Comparison of ENCODE assay signal across 8 cellular contexts in genomic region chr4:112705891-112706839, GRCh38.
DNase-seq lines count a peak whose midpoint lies in the region; ATAC-seq, FAIRE-seq and TF ChIP-seq lines count a peak whose summit lies in the region.
"Not testable (repeated sequence)": the region's sequence is repeated elsewhere in the genome, so short reads cannot be mapped to it uniquely, and the experiment has no call there.

No MANE protein-coding gene starts in this region.

- H2BK5ac ChIP-seq in IMR-90 (ENCODE audit: low read depth, low read length, poor library complexity, severe bottlenecking) = not testable (repeated sequence)

- DNase-seq in D341Med (ENCODE audit: low spot score) (peak; percentile 44), SK-N-DZ (ENCODE audit: low spot score) (peak; percentile 13), amniotic epithelial cell (ENCODE audit: low read depth) (peak; percentile 9), frontal cortex (ENCODE audit: low spot score in 2 of 2) (peak; percentile 35)
- DNase-seq in IMR-90 = not testable (repeated sequence)
- peak; percentile 10 for DNase-seq in stimulated activated naive CD8-positive, alpha-beta T cell treated with anti-CD3 and anti-CD28 coated beads, Interleukin-15, Interleukin-2, amounts not matched to agents 100 U/mL and 50 U/mL, for 24 hours

- H2AFZ ChIP-seq in IMR-90 (replicated peaks; ENCODE audit: low read length, poor library complexity) = peak overlapping the region; percentile 71

- intact Hi-C loops in IMR-90 (cut with micrococcal nuclease) = not testable (repeated sequence)

- peak; percentile 56 for ATAC-seq in GM21529 (IDR thresholded peaks at IDR 0.05; ENCODE audit: unreplicated experiment)
- ATAC-seq in IMR-90 (ENCODE audit: low read depth) = peak; percentile 85
- peak; percentile 50 for ATAC-seq in stimulated activated naive CD8-positive, alpha-beta T cell treated with anti-CD3 and anti-CD28 coated beads, Interleukin-15, Interleukin-2, amounts not matched to agents 100 U/mL and 50 U/mL, for 24 hours

- not testable (repeated sequence) for H4K20me1 ChIP-seq in IMR-90 (ENCODE audit: insufficient read depth, low read length)

- not testable (repeated sequence) for H2AK5ac ChIP-seq in IMR-90 (ENCODE audit: low read depth, low read length)

- POLR2A ChIA-PET in IMR-90 (lab: Charles Lee; ENCODE audit: unreplicated experiment) = not testable (repeated sequence)

- not testable (repeated sequence) for BruUV-seq in IMR-90 (replicated peaks; lab: Mats Ljungman, UMichigan)

- H3K4me1 ChIP-seq in IMR-90 (ENCODE audit: control insufficient read depth, insufficient read depth, low read length); mucosa of rectum (ENCODE audit: control insufficient read depth in 2 of 2, insufficient read depth in 2 of 2, low read length in 2 of 2): not testable (repeated sequence)

- not testable (repeated sequence) for H3K36me3 ChIP-seq in IMR-90 (ENCODE audit: control insufficient read depth, insufficient read depth, low read length); mucosa of rectum (ENCODE audit: control insufficient read depth in 2 of 2, insufficient read depth in 2 of 2, low read length in 2 of 2)

- CTCF ChIA-PET in IMR-90 (lab: Yijun Ruan, JAX) = not testable (repeated sequence)

- not testable (repeated sequence) for H2BK20ac ChIP-seq in IMR-90 (ENCODE audit: low read depth, low read length)

- H3K4ac ChIP-seq in IMR-90 (ENCODE audit: low read depth, low read length) = not testable (repeated sequence)

- not testable (repeated sequence) for H2BK120ac ChIP-seq in IMR-90 (ENCODE audit: low read depth, low read length)

- H3K27ac ChIP-seq in IMR-90 (ENCODE audit: insufficient read depth, low read length); mucosa of rectum (ENCODE audit: low read depth in 2 of 2, low read length in 2 of 2): not testable (repeated sequence)

- TF ChIP-seq CTCF in IMR-90 (conservative IDR thresholded peaks at IDR 0.05; ENCODE audit: low read depth, low read length) = not testable (repeated sequence)

- not testable (repeated sequence) for H4K8ac ChIP-seq in IMR-90 (ENCODE audit: low read depth in 2 of 2, low read length in 2 of 2)

- not testable (repeated sequence) for H3K18ac ChIP-seq in IMR-90 (ENCODE audit: low read depth, low read length)

- H3K4me2 ChIP-seq in IMR-90 (ENCODE audit: low read depth, low read length) = peak overlapping the region; percentile 19; the same call in 1 of the 2 replicates

- in situ Hi-C loops in IMR-90 (cut with MboI; ENCODE audit: low sequenced_read_pairs) = not testable (repeated sequence)

- not testable (repeated sequence) for TF ChIP-seq RAD21 in IMR-90 (IDR thresholded peaks at IDR 0.05; ENCODE audit: low read length)

- TF ChIP-seq POLR2A in IMR-90 (IDR thresholded peaks at IDR 0.05; ENCODE audit: low read depth, low read length) = not testable (repeated sequence)

- not testable (repeated sequence) for H4K91ac ChIP-seq in IMR-90 (ENCODE audit: insufficient read depth, low read depth, low read length)

- dilution Hi-C loops in IMR-90 (cut with HindIII; ENCODE audit: low sequenced_read_pairs, unreplicated experiment) = not testable (repeated sequence)

- 2% methylated on average over 10 of the region's 74 CpGs; no CpG with 5 or more reads in 1 of the 2 experiments for WGBS in IMR-90 (ENCODE audit: extremely low coverage in 2 of 2, insufficient read length in 1 of 2), 2 experiments

- not testable (repeated sequence) for H3K9ac ChIP-seq in IMR-90 (ENCODE audit: low read depth, low read length); mucosa of rectum (ENCODE audit: low read depth in 1 of 2, low read length in 2 of 2)

- H3K14ac ChIP-seq in IMR-90 (replicated peaks; ENCODE audit: low read depth, low read length) = not testable (repeated sequence)

- not testable (repeated sequence) for H3K9me3 ChIP-seq in IMR-90 (ENCODE audit: control insufficient read depth, insufficient read depth, low read length); mucosa of rectum (ENCODE audit: control insufficient read depth in 2 of 2, low read length in 2 of 2)

- not testable (repeated sequence) for H3K9me1 ChIP-seq in IMR-90 (ENCODE audit: insufficient read depth, low read length)

- H3K56ac ChIP-seq in IMR-90 (ENCODE audit: extremely low read depth, insufficient read depth, low read length) = not testable (repeated sequence)

- not testable (repeated sequence) for H4K5ac ChIP-seq in IMR-90 (ENCODE audit: low read depth, low read length)

- not testable (repeated sequence) for H3K4me3 ChIP-seq in IMR-90 (ENCODE audit: insufficient read depth, low read depth, low read length)
- H3K4me3 ChIP-seq in mucosa of rectum (ENCODE audit: low read length in 2 of 2) = peak overlapping the region; percentile 4 to 65

- H3K23ac ChIP-seq in IMR-90 (ENCODE audit: low read depth, low read length) = peak overlapping the region; percentile 7; the same call in 1 of the 2 replicates

- not testable (repeated sequence) for H2AK9ac ChIP-seq in IMR-90 (replicated peaks; ENCODE audit: low read depth, low read length, poor library complexity)

- not testable (repeated sequence) for FAIRE-seq in frontal cortex (lab: Jason Lieb, UNC)

- not testable (repeated sequence) for H3K79me1 ChIP-seq in IMR-90 (ENCODE audit: low read depth in 1 of 2, low read length in 2 of 2)

- peaks cover 23% of the 10 kb centered on the region for H3K27me3 ChIP-seq in IMR-90 (ENCODE audit: control insufficient read depth, insufficient read depth, low read length)
- H3K27me3 ChIP-seq in mucosa of rectum (ENCODE audit: control insufficient read depth in 2 of 2, insufficient read depth in 2 of 2, low read length in 2 of 2) = peaks cover 17 to 20% of the 10 kb centered on the region in 2 donors

- H2BK15ac ChIP-seq in IMR-90 (ENCODE audit: low read depth, low read length) = not testable (repeated sequence)
